In genomic region chr12:12999959-13000615, GRCh38 we compare ENCODE assay signal across 8 cellular contexts. TPM values are rescaled to one million over a fixed set of nuclear protein-coding genes. Genes with fewer than 3 reads are reported as not detected.
A peak's percentile ranks its signal among the peaks of the same experiment; 100 is the strongest.
DNase-seq lines count a peak whose midpoint lies in the region; ATAC-seq lines count a peak whose summit lies in the region.

A gene with protein sequence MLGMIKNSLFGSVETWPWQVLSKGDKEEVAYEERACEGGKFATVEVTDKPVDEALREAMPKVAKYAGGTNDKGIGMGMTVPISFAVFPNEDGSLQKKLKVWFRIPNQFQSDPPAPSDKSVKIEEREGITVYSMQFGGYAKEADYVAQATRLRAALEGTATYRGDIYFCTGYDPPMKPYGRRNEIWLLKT (minus strand): TSS chr12:13000265. CDS start chr12:13000114, 151 bp downstream.

- peak; percentile 75 to 79 for DNase-seq in AML-193 (lab: John Stamatoyannopoulos, UW)
- peak; percentile 75 for DNase-seq in NCI-H526 treated with DMSO at 0.1 percent for 48 hours (lab: John Stamatoyannopoulos, UW)
- peak; percentile 95 to 96 for DNase-seq in activated CD4-positive, alpha-beta T cell treated with anti-CD3 and anti-CD28 coated beads, Interleukin-2, amount 50 U/mL, for 4 hours
- DNase-seq in cortex of kidney (lab: John Stamatoyannopoulos, UW), result peak; percentile 27
- peak; percentile 97 for DNase-seq in left lobe of liver (ENCODE audit: low spot score)
- peak; percentile 98 for DNase-seq in stimulated activated CD4-positive, alpha-beta T cell treated with anti-CD3 and anti-CD28 coated beads, Interleukin-2, amount 100 ng/mL, for 24 hours

- ATAC-seq in GM19372 (IDR thresholded peaks at IDR 0.05; ENCODE audit: low read depth, unreplicated experiment) (peak; percentile 79), HG03520 (IDR thresholded peaks at IDR 0.05; ENCODE audit: unreplicated experiment) (peak; percentile 85), left lobe of liver (peak; percentile 86)

RNA-seq across cellular contexts. Expression of the gene that starts here (rescaled TPM):
- 86.6 TPM for total RNA-seq in left lobe of liver

Comparison
In these comparisons a context has a peak if more than half of its experiments do, and no peak if none do; other contexts are left out.
1. Peak in every context shown above with its lines: DNase-seq and ATAC-seq.
2. DNase-seq: peak in every context shown above with its lines; median percentile 98 in stimulated activated CD4-positive, alpha-beta T cell treated with anti-CD3 and anti-CD28 coated beads, Interleukin-2, amount 100 ng/mL, for 24 hours; 97 in left lobe of liver; 96 in activated CD4-positive, alpha-beta T cell treated with anti-CD3 and anti-CD28 coated beads, Interleukin-2, amount 50 U/mL, for 4 hours; 77 in AML-193; 75 in NCI-H526 treated with DMSO at 0.1 percent for 48 hours; 27 in cortex of kidney.